ENCODE assay signal across 20 cellular contexts in the genomic region with DNA sequence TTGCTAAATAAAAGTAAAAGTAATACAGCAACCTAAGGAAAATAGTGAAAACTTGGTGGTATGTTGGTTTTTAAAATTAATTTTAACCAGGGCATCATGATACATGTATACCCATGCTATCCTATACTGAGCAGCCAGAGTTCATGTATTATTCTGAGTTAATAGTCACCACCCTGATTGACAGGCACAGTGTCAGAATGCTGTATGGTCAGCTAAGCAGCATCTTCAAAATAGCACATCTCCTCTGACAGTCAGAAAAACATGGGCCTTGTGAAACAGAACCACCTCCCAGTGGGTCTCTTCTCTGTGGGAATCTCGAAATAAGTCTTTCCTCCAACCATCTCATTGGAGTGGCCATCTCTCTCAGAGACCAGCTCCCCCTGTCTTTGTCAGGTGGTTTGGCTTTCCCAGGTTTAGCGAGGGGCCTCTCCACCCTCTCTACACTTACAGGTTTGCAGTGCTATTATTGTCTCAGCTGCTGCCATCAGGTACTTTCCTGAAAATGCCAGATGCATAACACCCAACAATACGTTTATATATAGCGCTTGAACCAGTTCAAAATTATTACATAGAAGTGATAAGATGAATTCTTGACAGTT. TPM values are rescaled to one million over a fixed set of nuclear protein-coding genes. Genes with fewer than 3 reads are reported as not detected.
A peak's percentile ranks its signal among the peaks of the same experiment; 100 is the strongest.
DNase-seq lines count a peak whose midpoint lies in the region; ATAC-seq, FAIRE-seq and TF ChIP-seq lines count a peak whose summit lies in the region.
"Had no signal": no experiment of that assay in that cellular context is flagged by ENCODE, and none has a peak within 500 bp of the region (broad histone marks: within the 10 kb centered on the region; RNA-seq: fewer than 3 reads in every experiment).

No MANE protein-coding gene starts in this region.

- WGBS in K562 (ENCODE audit: insufficient coverage, low coverage, missing lambda C conversion rate): 68% methylated on average over 4 of the region's 4 CpGs

- no peak for TF ChIP-seq POLR2A in K562 (conservative IDR thresholded peaks at IDR 0.05)

- H2AFZ ChIP-seq in GM23338 (no peak overlapping the region), K562 (ENCODE audit: low read depth, low read length) (no peak overlapping the region)

- no peaks in the 10 kb centered on the region for H3K9me1 ChIP-seq in K562 (ENCODE audit: control insufficient read depth, insufficient read depth, low read length)

- no peak for FAIRE-seq in K562 (lab: Jason Lieb, UNC)

- H3K9me3 ChIP-seq in K562 (replicated peaks; ENCODE audit: control insufficient read depth, insufficient read depth, low read depth, low read length): no peaks in the 10 kb centered on the region
- H3K9me3 ChIP-seq: gastrocnemius medialis, MG63, SK-N-SH had no signal

- H3F3A ChIP-seq in GM23338 (replicated peaks; ENCODE audit: low read depth): 0 out of 2 replicates have a peak, but pooled peaks cover 3% of the 10 kb centered on the region

- H3K27me3 ChIP-seq in GM23338 (ENCODE audit: insufficient read depth) (no peaks in the 10 kb centered on the region), K562 (ENCODE audit: control insufficient read depth in 2 of 2, insufficient read depth in 2 of 2, low read length in 2 of 2) (no peaks in the 10 kb centered on the region)
- H3K27me3 ChIP-seq: gastrocnemius medialis, MG63 had no signal

- peaks cover 9% of the 10 kb centered on the region; the same call in 1 of the 3 replicates for H3K36me3 Mint-ChIP-seq in GM23338 (ENCODE audit: low read depth)

- H3K4me2 ChIP-seq in GM23338 (no peak overlapping the region), K562 (ENCODE audit: insufficient read depth, low read length) (no peak overlapping the region)
- H3K4me2 ChIP-seq: SK-N-SH had no signal

- POLR2A ChIA-PET in K562 (lab: Yijun Ruan, JAX): interaction anchor here (0.6 to 2.0 kb wide), 3 partner anchors 8 to 12 kb away, joined by 3 to 8 read pairs (median 3); no protein-coding TSS in a partner anchor

- H3K4me1 ChIP-seq in GM23338 (ENCODE audit: insufficient read depth): no peaks in the 10 kb centered on the region
- H3K4me1 ChIP-seq in K562 (replicated peaks in 1 of 2; ENCODE audit: control insufficient read depth in 2 of 2, insufficient read depth in 2 of 2, low read length in 2 of 2): peaks cover 23 to 47% of the 10 kb centered on the region in 2 experiments

- intact Hi-C loops in K562 (cut with micrococcal nuclease): loop anchor here (10.0 kb wide), 1 partner anchor 542 kb away; no protein-coding TSS in a partner anchor

- H3K27ac ChIP-seq in GM23338 (ENCODE audit: low read depth): no peak overlapping the region
- H3K27ac ChIP-seq in K562 (ENCODE audit: extremely low read depth, low read depth, low read length): no peak overlapping the region
- H3K27ac ChIP-seq: 22Rv1, gastrocnemius medialis had no signal

- H3K27ac Mint-ChIP-seq in GM23338: no peak overlapping the region
- H3K27ac Mint-ChIP-seq: activated CD4-positive, alpha-beta T cell treated with anti-CD3 and anti-CD28 coated beads for 36 hours; B cell had no signal

- peak; percentile 36 for DNase-seq in DMS53 (lab: John Stamatoyannopoulos, UW)
- DNase-seq in DMS53 treated with DMSO at 0.1 percent for 48 hours (lab: John Stamatoyannopoulos, UW; ENCODE audit: unreplicated experiment): no peak
- DNase-seq in GM23338 (ENCODE audit: low spot score): peak; percentile 42
- peak; percentile 33 for DNase-seq in NCI-H2171 treated with DMSO at 0.1 percent for 48 hours (lab: John Stamatoyannopoulos, UW)
- no peak for DNase-seq in K562 (ENCODE audit: extremely low read depth in 1 of 4, low spot score in 3 of 4)
- DNase-seq in RKO (ENCODE audit: low spot score): no peak
- DNase-seq in kidney tubule cell (ENCODE audit: low spot score): no peak
- DNase-seq in hippocampal formation (lab: John Stamatoyannopoulos, UW): no peak
- DNase-seq: activated CD4-positive, alpha-beta T cell treated with anti-CD3 and anti-CD28 coated beads for 36 hours; activated effector memory CD4-positive, alpha-beta T cell treated with Interleukin-2 at 50 U/mL for 16 hours; dermis blood vessel endothelial cell; gastrocnemius medialis; GOT3; MG63; NCI-H446; retina; SK-N-SH; T1000 had no signal

- H3K9ac ChIP-seq in K562 (ENCODE audit: insufficient read depth in 1 of 2, low read depth in 2 of 2, low read length in 2 of 2): no peak overlapping the region
- H3K9ac ChIP-seq: SK-N-SH had no signal

- H3K9me3 Mint-ChIP-seq in GM23338: no peaks in the 10 kb centered on the region

- no peaks in the 10 kb centered on the region for H3K4me1 Mint-ChIP-seq in GM23338

- TF ChIP-seq CTCF in GM23338 (conservative IDR thresholded peaks at IDR 0.05; ENCODE audit: low read depth in 2 of 2) (peak in 1 of 2 experiments; percentile 42; a peak in 3 of 4 replicates), K562 (IDR thresholded peaks at IDR 0.05 in 2 of 3, conservative IDR thresholded peaks at IDR 0.05 in 1 of 3; ENCODE audit: insufficient read depth in 2 of 3, low read depth in 1 of 3, low read length in 3 of 3) (peak in 1 of 3 experiments; percentile 10; a peak in 1 of 6 replicates)

- H3K79me2 ChIP-seq in GM23338 (replicated peaks; ENCODE audit: insufficient read depth): no peaks in the 10 kb centered on the region
- no peaks in the 10 kb centered on the region for H3K79me2 ChIP-seq in K562 (ENCODE audit: control insufficient read depth, insufficient read depth, low read length)

- no peaks in the 10 kb centered on the region for H3K36me3 ChIP-seq in GM23338 (ENCODE audit: insufficient read depth)
- peaks cover 63% of the 10 kb centered on the region for H3K36me3 ChIP-seq in K562 (ENCODE audit: control insufficient read depth, insufficient read depth, low read length)

- no peak for TF ChIP-seq EP300 in K562 (IDR thresholded peaks at IDR 0.05; ENCODE audit: low read length)

- in situ Hi-C loops in K562 (cut with MboI): no loop called here

- H4K20me1 ChIP-seq in GM23338 (replicated peaks; ENCODE audit: insufficient read depth) (peaks cover 3% of the 10 kb centered on the region), K562 (replicated peaks; ENCODE audit: control insufficient read depth, insufficient read depth, low read length) (peaks cover 5% of the 10 kb centered on the region)

- BruUV-seq in K562 (replicated peaks; lab: Mats Ljungman, UMichigan): no TSS peak

- CTCF ChIA-PET in K562 (lab: Yijun Ruan, JAX; ENCODE audit: low intra/inter-chr PET ratio): no interaction called here

- H3K27me3 Mint-ChIP-seq in GM23338 (ENCODE audit: insufficient read depth, low read depth, poor library complexity): no peaks in the 10 kb centered on the region
- H3K27me3 Mint-ChIP-seq: activated CD4-positive, alpha-beta T cell treated with anti-CD3 and anti-CD28 coated beads for 36 hours; B cell had no signal

- H3K4me3 ChIP-seq in GM23338: no peak overlapping the region
- no peak overlapping the region for H3K4me3 ChIP-seq in K562
- H3K4me3 ChIP-seq: gastrocnemius medialis, MG63 had no signal

- no peak for TF ChIP-seq RAD21 in K562 (CRISPR knock-in tag; conservative IDR thresholded peaks at IDR 0.05 in 1 of 2, IDR thresholded peaks at IDR 0.05 in 1 of 2)

- ATAC-seq in GM23338 (peak; percentile 69), K562 (no peak)
- ATAC-seq: activated CD4-positive, alpha-beta T cell treated with anti-CD3 and anti-CD28 coated beads for 36 hours had no signal

- H3K9me2 ChIP-seq in GM23338 (ENCODE audit: insufficient read depth): no peaks in the 10 kb centered on the region
- H3K9me2 ChIP-seq: SK-N-SH had no signal

- no peak overlapping the region for H3K4me3 Mint-ChIP-seq in GM23338
- H3K4me3 Mint-ChIP-seq: activated CD4-positive, alpha-beta T cell treated with anti-CD3 and anti-CD28 coated beads for 36 hours; B cell had no signal

RNA-seq across cellular contexts. Expression of a gene that starts 47.1 kb away (rescaled TPM):
- 35.1 and 41.6 TPM in 2 replicates for total RNA-seq in GM23338 (2014; rRNA removed; shearing (Covaris generic))
- polyA plus RNA-seq in GM23338 (2016; fragmentation: Nextera tagmentation; extraction: Ambion mirVana): 48.9 and 55.2 TPM in 2 replicates
- 19.2 and 43.1 TPM in 2 replicates for total RNA-seq in K562 (2011; cell fraction: chromatin; rRNA removed; ENCODE audit: low replicate concordance)
- 12.0 and 14.1 TPM in 2 replicates for total RNA-seq in K562 (2011; cell fraction: nucleolus; rRNA removed)
- total RNA-seq in K562 (2011; cell fraction: nucleoplasm; rRNA removed): 25.6 and 32.9 TPM in 2 replicates
- 37.3 and 37.5 TPM in 2 replicates for total RNA-seq in K562 (2014; rRNA removed)
- 42.8 and 50.8 TPM in 2 replicates for total RNA-seq in K562 (2014; rRNA removed; fragmentation: Illumina TruSeq; extraction: Trizol)
- total RNA-seq in K562 (2015; rRNA removed; fragmentation: Illumina TruSeq; extraction: Trizol): 38.6 and 45.5 TPM in 2 replicates
- 28.5 and 30.0 TPM in 2 replicates for total RNA-seq in K562 (2021)
- 28.5 and 35.1 TPM in 2 replicates for polyA plus RNA-seq in K562 (2011; rRNA removed)
- 10.9 and 16.7 TPM in 2 replicates for polyA plus RNA-seq in K562 (2011; cell fraction: cytosol; rRNA removed)
- 18.9 and 21.9 TPM in 2 replicates for polyA plus RNA-seq in K562 (2011; cell fraction: nucleus; rRNA removed)
- polyA plus RNA-seq in K562 (2012): 19.3 and 25.3 TPM in 2 replicates
- polyA plus RNA-seq in K562 (2014; fragmentation: Illumina TruSeq; extraction: Trizol): 42.1 and 47.0 TPM in 2 replicates
- polyA plus RNA-seq in K562 (2014; fragmentation: Nextera tagmentation; extraction: Ambion mirVana): 10 to 100 TPM; 10.6 to 13.0 TPM
- 36.6 and 40.6 TPM in 2 replicates for polyA plus RNA-seq in K562 (2014; rRNA removed)
- 24.9 and 30.1 TPM in 2 replicates for polyA minus RNA-seq in K562 (2011; rRNA and poly(A)+ RNA removed)
- polyA minus RNA-seq in K562 (2011; cell fraction: cytosol; rRNA and poly(A)+ RNA removed): 9.1 and 14.6 TPM in 2 replicates
- 14.9 and 28.0 TPM in 2 replicates for polyA minus RNA-seq in K562 (2011; cell fraction: nucleus; rRNA and poly(A)+ RNA removed)

RNA-seq across cellular contexts. Expression of a gene that starts 48.8 kb away (rescaled TPM):
- total RNA-seq in GM23338 (2014; rRNA removed; shearing (Covaris generic)): 1.0 TPM in 1 of 2 replicates, not detected in the other
- 0.77 and 1.3 TPM in 2 replicates for polyA plus RNA-seq in GM23338 (2016; fragmentation: Nextera tagmentation; extraction: Ambion mirVana)
- total RNA-seq in K562 (2011; cell fraction: chromatin; rRNA removed; ENCODE audit: low replicate concordance): 9.2 and 9.3 TPM in 2 replicates
- 6.8 and 8.0 TPM in 2 replicates for total RNA-seq in K562 (2011; cell fraction: nucleolus; rRNA removed)
- total RNA-seq in K562 (2011; cell fraction: nucleoplasm; rRNA removed): 6.2 and 9.8 TPM in 2 replicates
- 1.3 and 1.5 TPM in 2 replicates for total RNA-seq in K562 (2014; rRNA removed)
- 1.6 and 2.4 TPM in 2 replicates for total RNA-seq in K562 (2014; rRNA removed; fragmentation: Illumina TruSeq; extraction: Trizol)
- total RNA-seq in K562 (2015; rRNA removed; fragmentation: Illumina TruSeq; extraction: Trizol): 3.3 and 4.0 TPM in 2 replicates
- total RNA-seq in K562 (2021): 1.9 and 2.0 TPM in 2 replicates
- 5.0 and 8.0 TPM in 2 replicates for polyA plus RNA-seq in K562 (2011; rRNA removed)
- polyA plus RNA-seq in K562 (2011; cell fraction: cytosol; rRNA removed): 3.3 and 5.8 TPM in 2 replicates
- 3.6 and 5.0 TPM in 2 replicates for polyA plus RNA-seq in K562 (2011; cell fraction: nucleus; rRNA removed)
- polyA plus RNA-seq in K562 (2012): 3.2 and 3.5 TPM in 2 replicates
- polyA plus RNA-seq in K562 (2014; fragmentation: Illumina TruSeq; extraction: Trizol): 1.9 and 2.3 TPM in 2 replicates
- 1 to 10 TPM; 1.8 to 1.9 TPM for polyA plus RNA-seq in K562 (2014; fragmentation: Nextera tagmentation; extraction: Ambion mirVana)
- polyA plus RNA-seq in K562 (2014; rRNA removed): 2.8 and 3.5 TPM in 2 replicates
- 3.4 and 4.8 TPM in 2 replicates for polyA minus RNA-seq in K562 (2011; rRNA and poly(A)+ RNA removed)
- 1.5 and 3.3 TPM in 2 replicates for polyA minus RNA-seq in K562 (2011; cell fraction: cytosol; rRNA and poly(A)+ RNA removed)
- polyA minus RNA-seq in K562 (2011; cell fraction: nucleus; rRNA and poly(A)+ RNA removed): 2.0 and 2.4 TPM in 2 replicates

RNA-seq across cellular contexts. Expression of a gene that starts 49.2 kb away (rescaled TPM):
- total RNA-seq in GM23338 (2014; rRNA removed; shearing (Covaris generic)): 15.7 and 19.9 TPM in 2 replicates
- polyA plus RNA-seq in GM23338 (2016; fragmentation: Nextera tagmentation; extraction: Ambion mirVana): 6.6 and 9.1 TPM in 2 replicates
- total RNA-seq in K562 (2011; cell fraction: chromatin; rRNA removed; ENCODE audit: low replicate concordance): 32.9 and 35.9 TPM in 2 replicates
- 16.1 and 18.0 TPM in 2 replicates for total RNA-seq in K562 (2011; cell fraction: nucleolus; rRNA removed)
- 22.4 and 25.4 TPM in 2 replicates for total RNA-seq in K562 (2011; cell fraction: nucleoplasm; rRNA removed)
- 10.9 and 13.0 TPM in 2 replicates for total RNA-seq in K562 (2014; rRNA removed)
- total RNA-seq in K562 (2014; rRNA removed; fragmentation: Illumina TruSeq; extraction: Trizol): 13.5 and 13.9 TPM in 2 replicates
- 12.3 and 13.1 TPM in 2 replicates for total RNA-seq in K562 (2015; rRNA removed; fragmentation: Illumina TruSeq; extraction: Trizol)
- 16.1 and 17.2 TPM in 2 replicates for total RNA-seq in K562 (2021)
- polyA plus RNA-seq in K562 (2011; rRNA removed): 14.0 and 15.3 TPM in 2 replicates
- 11.5 and 14.7 TPM in 2 replicates for polyA plus RNA-seq in K562 (2011; cell fraction: cytosol; rRNA removed)
- 22.4 and 24.0 TPM in 2 replicates for polyA plus RNA-seq in K562 (2011; cell fraction: nucleus; rRNA removed)
- polyA plus RNA-seq in K562 (2012): 12.9 and 19.1 TPM in 2 replicates
- 21.7 and 24.2 TPM in 2 replicates for polyA plus RNA-seq in K562 (2014; fragmentation: Illumina TruSeq; extraction: Trizol)
- 1 to 10 TPM; 4.8 to 6.4 TPM for polyA plus RNA-seq in K562 (2014; fragmentation: Nextera tagmentation; extraction: Ambion mirVana)
- polyA plus RNA-seq in K562 (2014; rRNA removed): 14.0 and 14.5 TPM in 2 replicates
- polyA minus RNA-seq in K562 (2011; rRNA and poly(A)+ RNA removed): 10.0 and 11.0 TPM in 2 replicates
- 6.8 and 8.6 TPM in 2 replicates for polyA minus RNA-seq in K562 (2011; cell fraction: cytosol; rRNA and poly(A)+ RNA removed)
- 11.8 and 14.1 TPM in 2 replicates for polyA minus RNA-seq in K562 (2011; cell fraction: nucleus; rRNA and poly(A)+ RNA removed)

Comparison
In these comparisons a context has a peak if more than half of its experiments do, and no peak if none do; other contexts are left out.
1. DNase-seq: peak in DMS53 (single experiment), GM23338 (single experiment) and NCI-H2171 treated with DMSO at 0.1 percent for 48 hours (single experiment); none in DMS53 treated with DMSO at 0.1 percent for 48 hours (single experiment), K562 (0 of 4), RKO (single experiment), kidney tubule cell (single experiment) and hippocampal formation (0 of 2).